ENCODE assay signal across 20 cellular contexts in the genomic region with DNA sequence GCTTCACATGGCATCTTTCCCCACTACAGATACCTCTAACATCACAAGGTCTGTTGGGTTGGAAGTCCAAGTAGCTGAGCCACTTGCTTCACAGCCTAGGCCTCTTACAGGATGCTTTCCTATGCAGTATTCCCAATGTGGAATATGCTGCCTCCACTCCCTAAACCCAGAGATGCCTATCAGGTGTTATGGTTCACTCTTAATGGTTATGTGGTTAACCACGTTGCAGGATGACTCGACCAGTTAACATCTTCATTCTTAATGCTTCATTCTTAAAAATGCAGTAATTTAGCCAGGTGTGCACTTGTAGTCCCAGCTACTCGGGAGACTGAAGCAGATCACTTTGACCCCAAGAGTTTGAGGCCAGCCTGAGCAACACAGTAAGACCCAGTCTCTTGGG. TPM values are rescaled to one million over a fixed set of nuclear protein-coding genes. Genes with fewer than 3 reads are reported as not detected.
DNase-seq lines count a peak whose midpoint lies in the region; ATAC-seq and TF ChIP-seq lines count a peak whose summit lies in the region.
"Had no signal": no experiment of that assay in that cellular context is flagged by ENCODE, and none has a peak within 500 bp of the region (broad histone marks: within the 10 kb centered on the region; RNA-seq: fewer than 3 reads in every experiment).

No MANE protein-coding gene starts in this region.

- DNase-seq in AG10803 (ENCODE audit: low read depth) (peak; percentile 38), HT1080 (ENCODE audit: low read depth) (peak; percentile 71), astrocyte of the cerebellum (ENCODE audit: low read depth) (peak; percentile 42), iris pigment epithelial cell (ENCODE audit: low read depth) (peak; percentile 38), mucosa of descending colon (no peak), NCI-H2171 treated with DMSO at 0.1 percent for 48 hours (lab: John Stamatoyannopoulos, UW) (no peak), cardiac septum (ENCODE audit: low spot score) (no peak), SHP77 (lab: John Stamatoyannopoulos, UW) (no peak)
- DNase-seq: DMS 273 treated with DMSO at 0.1 percent for 48 hours, GOT3, left ventricle myocardium inferior, MG63, NCI-H146, NCI-H774, testis had no signal

- H3K4me3 ChIP-seq in AG10803 (ENCODE audit: low read length) (no peak overlapping the region), astrocyte of the cerebellum (ENCODE audit: low read depth, low read length) (no peak overlapping the region), mucosa of descending colon (no peak overlapping the region)
- H3K4me3 ChIP-seq: left ventricle myocardium inferior, MG63, PC-9, testis had no signal

- TF ChIP-seq CTCF in AG10803 (conservative IDR thresholded peaks at IDR 0.05; ENCODE audit: low read length): no peak
- no peak for TF ChIP-seq CTCF in astrocyte of the cerebellum (IDR thresholded peaks at IDR 0.05; ENCODE audit: low read depth, low read length, missing control alignments)
- no peak for TF ChIP-seq CTCF in mucosa of descending colon (IDR thresholded peaks at IDR 0.05)

- in situ Hi-C loops in astrocyte of the cerebellum (cut with HindIII; ENCODE audit: low sequenced_read_pairs): no loop called here

- ATAC-seq in mucosa of descending colon: no peak
- ATAC-seq: HepG2; sciatic nerve; stimulated activated effector memory CD8-positive, alpha-beta T cell treated with anti-CD3 and anti-CD28 coated beads, Interleukin-12 subunit alpha, Interleukin-12 subunit beta, amount 100 ng/mL, for 72 hours had no signal

- intact Hi-C loops in mucosa of descending colon (cut with DNase I, micrococcal nuclease) (no loop called here), cardiac septum (cut with DNase I) (loop anchor here (5.0 kb wide), 1 partner anchor 410 kb away; no protein-coding TSS in a partner anchor)

- no peaks in the 10 kb centered on the region for H3K36me3 ChIP-seq in mucosa of descending colon (ENCODE audit: low read depth)
- H3K36me3 ChIP-seq: MG63 had no signal

- H3K9me3 ChIP-seq in mucosa of descending colon: no peaks in the 10 kb centered on the region
- H3K9me3 ChIP-seq: left ventricle myocardium inferior, MG63, testis had no signal

- H3K4me1 ChIP-seq in mucosa of descending colon (ENCODE audit: low read depth): no peaks in the 10 kb centered on the region
- H3K4me1 ChIP-seq: parathyroid adenoma, testis had no signal

RNA-seq across cellular contexts. Expression of a gene that starts 24.2 kb away (rescaled TPM):
- 16.6 and 16.7 TPM in 2 replicates for total RNA-seq in HT1080 (2014; rRNA removed; shearing (Covaris generic))
- polyA plus RNA-seq in HT1080 (2015; cell fraction: cytosol; rRNA removed): 12.1 and 14.0 TPM in 2 replicates
- polyA plus RNA-seq in HT1080 (2015; cell fraction: nucleus; rRNA removed): 25.3 and 31.8 TPM in 2 replicates
- total RNA-seq in mucosa of descending colon (10 to 100 TPM in 2 of 3 donors, 1 to 10 TPM in 1; 9.9 to 13.7 (median 11.4) TPM), cardiac septum (5.6 TPM)

RNA-seq across cellular contexts. Expression of a gene that starts 24.2 kb away (rescaled TPM):
- total RNA-seq in HT1080 (2014; rRNA removed; shearing (Covaris generic)): 1.7 and 2.9 TPM in 2 replicates
- 0.16 and 0.51 TPM in 2 replicates for polyA plus RNA-seq in HT1080 (2015; cell fraction: cytosol; rRNA removed)
- 0.23 and 1.9 TPM in 2 replicates for polyA plus RNA-seq in HT1080 (2015; cell fraction: nucleus; rRNA removed)
- total RNA-seq in mucosa of descending colon (1 to 10 TPM; 1.4 to 4.6 (median 1.4) TPM), cardiac septum (2.3 TPM)

RNA-seq across cellular contexts. Expression of a gene that starts 44.2 kb away (rescaled TPM):
- total RNA-seq in HT1080 (2014; rRNA removed; shearing (Covaris generic)): 12.1 and 17.3 TPM in 2 replicates
- 13.0 TPM in 2 replicates for polyA plus RNA-seq in HT1080 (2015; cell fraction: cytosol; rRNA removed)
- polyA plus RNA-seq in HT1080 (2015; cell fraction: nucleus; rRNA removed): 15.8 and 17.4 TPM in 2 replicates
- total RNA-seq in mucosa of descending colon (10 to 100 TPM; 46.6 to 59.6 (median 52.6) TPM), cardiac septum (37.9 TPM)

Comparison
In these comparisons a context has a peak if more than half of its experiments do, and no peak if none do; other contexts are left out.
1. DNase-seq: peak in AG10803 (single experiment), HT1080 (single experiment), astrocyte of the cerebellum (single experiment) and iris pigment epithelial cell (single experiment); none in mucosa of descending colon (0 of 3), NCI-H2171 treated with DMSO at 0.1 percent for 48 hours (single experiment), cardiac septum (single experiment) and SHP77 (0 of 2).